ENCODE assay signal across 8 cellular contexts in genomic region chr17:74417178-74418045, GRCh38.
DNase-seq lines count a peak whose midpoint lies in the region; ATAC-seq and TF ChIP-seq lines count a peak whose summit lies in the region.

No MANE protein-coding gene starts in this region.

- TF ChIP-seq CTCF in choroid plexus epithelial cell (conservative IDR thresholded peaks at IDR 0.05; ENCODE audit: low read depth, low read length), result no peak

- no peaks in the 10 kb centered on the region for H3K4me1 ChIP-seq in effector memory CD4-positive, alpha-beta T cell (ENCODE audit: control insufficient read depth, insufficient read depth, low read length, poor library complexity, severe bottlenecking)

- no peak overlapping the region for H3K27ac ChIP-seq in effector memory CD4-positive, alpha-beta T cell (ENCODE audit: insufficient read depth, low read length, poor library complexity, severe bottlenecking)

- DNase-seq in stimulated activated CD4-positive, alpha-beta T cell treated with anti-CD3 and anti-CD28 coated beads, Interleukin-4, amount 100 ng/mL, for 24 hours, result peak; percentile 11
- DNase-seq in stimulated activated CD4-positive, alpha-beta T cell treated with anti-CD3 and anti-CD28 coated beads, Interleukin-4, amount 100 ng/mL, for 1 hour, result no peak
- DNase-seq in choroid plexus epithelial cell (ENCODE audit: low read depth), result peak; percentile 13
- no peak for DNase-seq in COR-L47 (lab: John Stamatoyannopoulos, UW)
- DNase-seq in hippocampal formation (lab: John Stamatoyannopoulos, UW), result no peak
- DNase-seq in effector memory CD4-positive, alpha-beta T cell, result no peak
- no peak for DNase-seq in NCI-H146 treated with DMSO at 0.1 percent for 48 hours (lab: John Stamatoyannopoulos, UW; ENCODE audit: unreplicated experiment)

- H3K36me3 ChIP-seq in effector memory CD4-positive, alpha-beta T cell (ENCODE audit: control insufficient read depth, insufficient read depth, low read length), result no peaks in the 10 kb centered on the region

- H3K4me3 ChIP-seq in choroid plexus epithelial cell (ENCODE audit: low read depth, low read length), result no peak overlapping the region
- H3K4me3 ChIP-seq in effector memory CD4-positive, alpha-beta T cell (ENCODE audit: insufficient read depth, low read depth, low read length, poor library complexity, severe bottlenecking), result no peak overlapping the region

- no peaks in the 10 kb centered on the region for H3K27me3 ChIP-seq in effector memory CD4-positive, alpha-beta T cell (replicated peaks; ENCODE audit: control insufficient read depth, insufficient read depth, low read length, poor library complexity, severe bottlenecking)

- H3K9me3 ChIP-seq in effector memory CD4-positive, alpha-beta T cell (ENCODE audit: control insufficient read depth, low read length), result no peaks in the 10 kb centered on the region

- ATAC-seq in HG03457 (IDR thresholded peaks at IDR 0.05; ENCODE audit: unreplicated experiment), result peak; percentile 62

Comparison
In these comparisons a context has a peak if more than half of its experiments do, and no peak if none do; other contexts are left out.
1. DNase-seq: peak in stimulated activated CD4-positive, alpha-beta T cell treated with anti-CD3 and anti-CD28 coated beads, Interleukin-4, amount 100 ng/mL, for 24 hours (single experiment) and choroid plexus epithelial cell (single experiment); none in stimulated activated CD4-positive, alpha-beta T cell treated with anti-CD3 and anti-CD28 coated beads, Interleukin-4, amount 100 ng/mL, for 1 hour (single experiment), COR-L47 (single experiment), hippocampal formation (0 of 2), effector memory CD4-positive, alpha-beta T cell (0 of 3) and NCI-H146 treated with DMSO at 0.1 percent for 48 hours (single experiment).